ENCODE assay signal across 9 cellular contexts in genomic region chr10:125344573-125345121, GRCh38.
A peak's percentile ranks its signal among the peaks of the same experiment; 100 is the strongest.
DNase-seq lines count a peak whose midpoint lies in the region; ATAC-seq, FAIRE-seq and TF ChIP-seq lines count a peak whose summit lies in the region.
"Had no signal": no experiment of that assay in that cellular context is flagged by ENCODE, and none has a peak within 500 bp of the region (broad histone marks: within the 10 kb centered on the region; RNA-seq: fewer than 3 reads in every experiment).

No MANE protein-coding gene starts in this region.

- H3K9me3 ChIP-seq in mammary epithelial cell (replicated peaks; ENCODE audit: insufficient read depth, low read length) (no peaks in the 10 kb centered on the region), small intestine (ENCODE audit: control insufficient read depth, low read depth) (no peaks in the 10 kb centered on the region)
- no peaks in the 10 kb centered on the region for H3K9me3 ChIP-seq in effector memory CD4-positive, alpha-beta T cell (ENCODE audit: control insufficient read depth, low read length)

- CTCF ChIA-PET in mammary epithelial cell (lab: Charles Lee; ENCODE audit: low non-redundant PET) = no interaction called here

- H3K9ac ChIP-seq in mammary epithelial cell (ENCODE audit: insufficient read depth, low read length) = no peak overlapping the region

- peak overlapping the region; percentile 90 for H2AFZ ChIP-seq in mammary epithelial cell (ENCODE audit: low read depth, low read length)

- peak; percentile 69 for ATAC-seq in HG03066 (IDR thresholded peaks at IDR 0.05; ENCODE audit: low read depth, unreplicated experiment)

- FAIRE-seq in small intestine (lab: Jason Lieb, UNC) = no peak

- no peak for TF ChIP-seq CTCF in mammary epithelial cell (conservative IDR thresholded peaks at IDR 0.05 in 1 of 2, IDR thresholded peaks at IDR 0.05 in 1 of 2; ENCODE audit: extremely low read depth in 1 of 2, insufficient read depth in 1 of 2, low read depth in 1 of 2, low read length in 2 of 2)

- H3K4me3 ChIP-seq in mammary epithelial cell (replicated peaks in 1 of 3; ENCODE audit: insufficient read depth in 1 of 3, low read depth in 2 of 3, low read length in 3 of 3) (peak overlapping the region; percentile 1 to 30 (median 16)), small intestine (ENCODE audit: low read depth in 1 of 2, low read length in 2 of 2) (peak overlapping the region in 1 of 2 donors; percentile 22)
- H3K4me3 ChIP-seq in effector memory CD4-positive, alpha-beta T cell (ENCODE audit: insufficient read depth, low read depth, low read length, poor library complexity, severe bottlenecking) = no peak overlapping the region

- BruUV-seq in mammary epithelial cell (replicated peaks; lab: Mats Ljungman, UMichigan) = no TSS peak

- H3K4me1 ChIP-seq in mammary epithelial cell (ENCODE audit: insufficient read depth, low read length) = no peaks in the 10 kb centered on the region
- H3K4me1 ChIP-seq in small intestine (ENCODE audit: control insufficient read depth in 2 of 2, insufficient read depth in 1 of 2, low read depth in 1 of 2, low read length in 1 of 2) = no peaks in the 10 kb centered on the region
- H3K4me1 ChIP-seq in effector memory CD4-positive, alpha-beta T cell (ENCODE audit: control insufficient read depth, insufficient read depth, low read length, poor library complexity, severe bottlenecking) = no peaks in the 10 kb centered on the region

- H3K27me3 ChIP-seq in mammary epithelial cell (ENCODE audit: insufficient read depth, low read length) = no peaks in the 10 kb centered on the region
- no peaks in the 10 kb centered on the region for H3K27me3 ChIP-seq in small intestine (ENCODE audit: control insufficient read depth in 2 of 2, insufficient read depth in 2 of 2, low read length in 2 of 2)
- H3K27me3 ChIP-seq in effector memory CD4-positive, alpha-beta T cell (replicated peaks; ENCODE audit: control insufficient read depth, insufficient read depth, low read length, poor library complexity, severe bottlenecking) = no peaks in the 10 kb centered on the region

- peak; percentile 19 for DNase-seq in DMS 273 (lab: John Stamatoyannopoulos, UW; ENCODE audit: unreplicated experiment)
- no peak for DNase-seq in DMS 273 treated with DMSO at 0.1 percent for 48 hours (lab: John Stamatoyannopoulos, UW)
- DNase-seq in mammary epithelial cell = no peak
- peak; percentile 50 for DNase-seq in small intestine
- no peak for DNase-seq in Kasumi-1 (lab: John Stamatoyannopoulos, UW)
- DNase-seq in activated CD4-positive, CD25-positive, alpha-beta regulatory T cell treated with anti-CD3 and anti-CD28 coated beads, Interleukin-2, amount 50 U/mL, for 72 hours = no peak
- DNase-seq in effector memory CD4-positive, alpha-beta T cell = no peak
- DNase-seq: NCI-H226 had no signal

- WGBS in mammary epithelial cell (ENCODE audit: low coverage, missing lambda C conversion rate) = 14% methylated on average over 15 of the region's 15 CpGs
- WGBS in small intestine, 3 donors = 11 to 46% (median 31%) methylated on average over 15 of the region's 15 CpGs

- H3K36me3 ChIP-seq in mammary epithelial cell (ENCODE audit: insufficient read depth, low read length) (no peaks in the 10 kb centered on the region), small intestine (ENCODE audit: control insufficient read depth in 2 of 2, insufficient read depth in 2 of 2, low read length in 2 of 2) (no peaks in the 10 kb centered on the region)
- H3K36me3 ChIP-seq in effector memory CD4-positive, alpha-beta T cell (ENCODE audit: control insufficient read depth, insufficient read depth, low read length) = no peaks in the 10 kb centered on the region

- H3K27ac ChIP-seq in mammary epithelial cell (ENCODE audit: insufficient read depth, low read depth, low read length) = no peak overlapping the region
- no peak overlapping the region for H3K27ac ChIP-seq in small intestine (ENCODE audit: low read depth in 1 of 2, low read length in 1 of 2)
- H3K27ac ChIP-seq in effector memory CD4-positive, alpha-beta T cell (ENCODE audit: insufficient read depth, low read length, poor library complexity, severe bottlenecking) = no peak overlapping the region

- peak overlapping the region; percentile 66 for H3K4me2 ChIP-seq in mammary epithelial cell (ENCODE audit: insufficient read depth, low read depth, low read length)

- dilution Hi-C loops in mammary epithelial cell (cut with HindIII; ENCODE audit: low sequenced_read_pairs) = no loop called here

- intact Hi-C loops in mammary epithelial cell (cut with micrococcal nuclease) = loop anchor here (5.0 kb wide), 1 partner anchor 297 kb away; no protein-coding TSS in a partner anchor

- in situ Hi-C loops in mammary epithelial cell (cut with MboI; ENCODE audit: low sequenced_read_pairs in 2 of 2) = no loop called here

- H3K79me2 ChIP-seq in mammary epithelial cell (ENCODE audit: insufficient read depth, low read length) = no peaks in the 10 kb centered on the region

- no peaks in the 10 kb centered on the region for H4K20me1 ChIP-seq in mammary epithelial cell (ENCODE audit: insufficient read depth, low read length)

Comparison
In these comparisons a context has a peak if more than half of its experiments do, and no peak if none do; other contexts are left out.
1. DNase-seq: peak in DMS 273 (single experiment) and small intestine (single experiment); none in DMS 273 treated with DMSO at 0.1 percent for 48 hours (single experiment), mammary epithelial cell (single experiment), Kasumi-1 (0 of 2), activated CD4-positive, CD25-positive, alpha-beta regulatory T cell treated with anti-CD3 and anti-CD28 coated beads, Interleukin-2, amount 50 U/mL, for 72 hours (single experiment) and effector memory CD4-positive, alpha-beta T cell (0 of 3).